Comparison of ENCODE assay signal across 20 cellular contexts in genomic region chr14:34691173-34691572, GRCh38.
"Had no signal": no experiment of that assay in that cellular context is flagged by ENCODE, and none has a peak within 500 bp of the region (broad histone marks: within the 10 kb centered on the region; RNA-seq: fewer than 3 reads in every experiment).

No MANE protein-coding gene starts in this region.

- H3K27ac ChIP-seq: RWPE1 had no signal

- H3K4me2 ChIP-seq: SK-N-SH had no signal

- H3K9ac ChIP-seq: SK-N-SH had no signal

- H3K9me3 ChIP-seq: SK-N-SH had no signal

- DNase-seq: IMR-90, Karpas-422, KG1, MM.1S, NCI-H1092 treated with DMSO at 0.1 percent for 48 hours, NCI-H1436, NCI-H1694 treated with DMSO at 0.1 percent for 48 hours, NCI-H1930, NCI-H2081 treated with DMSO at 0.1 percent for 48 hours, NCI-H2171, NCI-H226, NCI-H446, NCI-H510A, NCI-H524 treated with DMSO at 0.1 percent for 48 hours, NCI-H69, NCI-H774, SHP77, SK-N-SH, SW 1271 had no signal
